ENCODE assay signal across 1 cellular context in genomic region chr2:106126295-106126694, GRCh38.
A peak's percentile ranks its signal among the peaks of the same experiment; 100 is the strongest.
TF ChIP-seq lines count a peak whose summit lies in the region.

No MANE protein-coding gene starts in this region.

TF ChIP-seq in HepG2, 621 proteins besides CTCF, POLR2A, EP300 and RAD21 (continued from another document):
- no peak for TF ChIP-seq ZNF800 (CRISPR knock-in tag; IDR thresholded peaks at IDR 0.05)
- no peak for TF ChIP-seq HNF4A (CRISPR knock-in tag; IDR thresholded peaks at IDR 0.05)
- no peak for TF ChIP-seq DMAP1 (CRISPR knock-in tag; IDR thresholded peaks at IDR 0.05)
- 0 out of 2 replicates have a peak, but pooled peaks have one; percentile 22 for TF ChIP-seq ZNF292 (CRISPR knock-in tag; IDR thresholded peaks at IDR 0.05; ENCODE audit: borderline replicate concordance, low read depth)
- no peak for TF ChIP-seq ZBTB46 (CRISPR knock-in tag; IDR thresholded peaks at IDR 0.05; ENCODE audit: borderline replicate concordance)
- 0 out of 2 replicates have a peak, but pooled peaks have one; percentile 8 for TF ChIP-seq ZFP91 (CRISPR knock-in tag; IDR thresholded peaks at IDR 0.05; ENCODE audit: borderline replicate concordance)
- TF ChIP-seq ZNF746 (CRISPR knock-in tag; IDR thresholded peaks at IDR 0.05) = 0 out of 2 replicates have a peak, but pooled peaks have one; percentile 46
- no peak for TF ChIP-seq HNRNPH1 (optimal IDR thresholded peaks at IDR 0.05; ENCODE audit: low read depth, low read length)
- no peak for TF ChIP-seq HOXD1 (CRISPR knock-in tag; IDR thresholded peaks at IDR 0.05)
- no peak for TF ChIP-seq BRF2 (CRISPR knock-in tag; IDR thresholded peaks at IDR 0.05)
- no peak for TF ChIP-seq SUZ12 (IDR thresholded peaks at IDR 0.05; ENCODE audit: low read depth, low read length)
- no peak for TF ChIP-seq ZGPAT (CRISPR knock-in tag; IDR thresholded peaks at IDR 0.05)
- no peak for TF ChIP-seq HNF1B (CRISPR knock-in tag; IDR thresholded peaks at IDR 0.05)
- TF ChIP-seq ZNF724P (CRISPR knock-in tag; IDR thresholded peaks at IDR 0.05; ENCODE audit: borderline replicate concordance) = 0 out of 2 replicates have a peak, but pooled peaks have one; percentile 31
- no peak for TF ChIP-seq ZNF616 (CRISPR knock-in tag; IDR thresholded peaks at IDR 0.05; ENCODE audit: low read depth)
- 0 out of 2 replicates have a peak, but pooled peaks have one; percentile 39 for TF ChIP-seq ZNF274 (CRISPR knock-in tag; IDR thresholded peaks at IDR 0.05)
- TF ChIP-seq ZNF225 (CRISPR knock-in tag; IDR thresholded peaks at IDR 0.05) = 0 out of 2 replicates have a peak, but pooled peaks have one; percentile 49
TF ChIP-seq in HepG2: peak in this region for 8.
